In genomic region chr14:54772451-54772881, GRCh38 we compare ENCODE assay signal across 8 cellular contexts.
DNase-seq lines count a peak whose midpoint lies in the region; ATAC-seq and TF ChIP-seq lines count a peak whose summit lies in the region.

No MANE protein-coding gene starts in this region.

- H3K9me3 Mint-ChIP-seq in Caco-2 (ENCODE audit: unreplicated experiment) (no peaks in the 10 kb centered on the region), endodermal cell (peaks cover 2% of the 10 kb centered on the region)

- no peak overlapping the region for H4K12ac ChIP-seq in trophoblast cell (ENCODE audit: low read depth, low read length)

- H3K27ac ChIP-seq in MM.1S (ENCODE audit: low read length): no peak overlapping the region
- no peak overlapping the region for H3K27ac ChIP-seq in endodermal cell (ENCODE audit: low read depth, low read length)
- peak overlapping the region; percentile 93 for H3K27ac ChIP-seq in trophoblast cell (ENCODE audit: low read depth, low read length)

- 92 to 100% methylated on average over 3 to 7 of the region's 7 CpGs for WGBS in endodermal cell (ENCODE audit: insufficient coverage in 1 of 2, insufficient read length in 1 of 2), 2 experiments
- no CpG with 5 or more reads among the region's 7 CpGs for WGBS in trophoblast cell (ENCODE audit: extremely low coverage, insufficient coverage, insufficient read length)

- no peak overlapping the region for H3K4me3 ChIP-seq in Caco-2 (ENCODE audit: low read depth, low read length)
- H3K4me3 ChIP-seq in MM.1S (ENCODE audit: low read length): 0 out of 2 replicates have a peak overlapping the region, but pooled peaks have one; percentile 36
- H3K4me3 ChIP-seq in endodermal cell (ENCODE audit: low read length): no peak overlapping the region
- H3K4me3 ChIP-seq in trophoblast cell (ENCODE audit: low read depth, low read length): no peak overlapping the region

- H2BK5ac ChIP-seq in trophoblast cell (ENCODE audit: low read depth, low read length, poor library complexity): peak overlapping the region; percentile 56

- H3K4me1 ChIP-seq in Caco-2 (peaks cover 5% of the 10 kb centered on the region; the same call in 1 of the 2 replicates), MM.1S (ENCODE audit: low read length) (peaks cover 11% of the 10 kb centered on the region), endodermal cell (ENCODE audit: control insufficient read depth, insufficient read depth, low read length) (no peaks in the 10 kb centered on the region), trophoblast cell (ENCODE audit: control insufficient read depth in 1 of 2, insufficient read depth in 2 of 2, low read length in 2 of 2) (peaks cover 5 to 13% of the 10 kb centered on the region in 2 experiments)

- no TSS peak for BruUV-seq in Caco-2 (replicated peaks; lab: Mats Ljungman, UMichigan)

- no peak for TF ChIP-seq CTCF in Caco-2 (IDR thresholded peaks at IDR 0.05; ENCODE audit: insufficient read depth in 1 of 2, low read depth in 1 of 2, low read length in 1 of 2, severe bottlenecking in 1 of 2, unreplicated experiment in 1 of 2)
- TF ChIP-seq CTCF in MM.1S (IDR thresholded peaks at IDR 0.05; ENCODE audit: low read length): no peak
- TF ChIP-seq CTCF in endodermal cell (conservative IDR thresholded peaks at IDR 0.05): no peak

- no peaks in the 10 kb centered on the region for H3K79me2 ChIP-seq in MM.1S (ENCODE audit: low read length)
- no peaks in the 10 kb centered on the region for H3K79me2 ChIP-seq in trophoblast cell (ENCODE audit: control insufficient read depth, insufficient read depth, low read length, poor library complexity)

- H3K27me3 ChIP-seq in Caco-2 (replicated peaks; ENCODE audit: control insufficient read depth, insufficient read depth, low read length) (no peaks in the 10 kb centered on the region), MM.1S (replicated peaks; ENCODE audit: insufficient read depth, low read length) (no peaks in the 10 kb centered on the region), endodermal cell (ENCODE audit: control insufficient read depth, insufficient read depth, low read length, poor library complexity, severe bottlenecking) (no peaks in the 10 kb centered on the region), trophoblast cell (ENCODE audit: insufficient read depth, low read length) (no peaks in the 10 kb centered on the region)

- H2BK120ac ChIP-seq in trophoblast cell (ENCODE audit: insufficient read depth, low read length, poor library complexity): peak overlapping the region; percentile 54

- no peaks in the 10 kb centered on the region for H4K20me1 ChIP-seq in MM.1S (ENCODE audit: insufficient read depth, low read length)

- H3K9me2 ChIP-seq in MM.1S (replicated peaks; ENCODE audit: insufficient read depth, low read length): no peaks in the 10 kb centered on the region

- H3K36me3 ChIP-seq in Caco-2 (ENCODE audit: control insufficient read depth, insufficient read depth, low read length) (peaks cover 2% of the 10 kb centered on the region), MM.1S (replicated peaks; ENCODE audit: insufficient read depth, low read length) (no peaks in the 10 kb centered on the region), endodermal cell (ENCODE audit: control insufficient read depth, insufficient read depth, low read length) (no peaks in the 10 kb centered on the region), trophoblast cell (ENCODE audit: control insufficient read depth in 1 of 2, insufficient read depth in 2 of 2, low read length in 2 of 2) (peaks cover 36 to 56% of the 10 kb centered on the region in 2 experiments)

- H2BK12ac ChIP-seq in trophoblast cell (ENCODE audit: low read length): peak overlapping the region; percentile 80

- no peak for ATAC-seq in GM18520 (IDR thresholded peaks at IDR 0.05; ENCODE audit: unreplicated experiment)

- no peak overlapping the region for H3K23ac ChIP-seq in trophoblast cell (ENCODE audit: low read length)

- peaks cover 12% of the 10 kb centered on the region for H3K4me1 Mint-ChIP-seq in Caco-2 (ENCODE audit: low read depth, unreplicated experiment)
- peaks cover 17% of the 10 kb centered on the region for H3K4me1 Mint-ChIP-seq in endodermal cell

- no peak overlapping the region for H3K18ac ChIP-seq in trophoblast cell (ENCODE audit: low read length)

- DNase-seq in Caco-2 (no peak), MM.1S (no peak), endodermal cell (no peak), trophoblast cell (peak; percentile 43 to 87), T-helper 9 cell (no peak)
- DNase-seq in activated CD4-positive, alpha-beta T cell treated with anti-CD3 and anti-CD28 coated beads for 1 hour: no peak
- no peak for DNase-seq in activated effector memory CD4-positive, alpha-beta T cell treated with Interleukin-2 at 50 U/mL for 16 hours

- H3K9ac ChIP-seq in MM.1S (ENCODE audit: low read length) (no peak overlapping the region; the same call in 1 of the 2 replicates), endodermal cell (ENCODE audit: extremely low read depth, low read length, poor library complexity, severe bottlenecking) (no peak overlapping the region), trophoblast cell (ENCODE audit: low read length) (no peak overlapping the region)

- H4K91ac ChIP-seq in trophoblast cell (ENCODE audit: low read depth, low read length): peak overlapping the region; percentile 38

- CTCF ChIA-PET in Caco-2 (lab: Charles Lee): interaction anchor here (0.6 to 2.1 kb wide), 9 partner anchors 8 to 425 kb away, joined by 3 to 31 read pairs (median 6); partner anchors contain the start of genes CGRRF1 and SAMD4A

- peaks cover 11% of the 10 kb centered on the region for H3F3A ChIP-seq in MM.1S (ENCODE audit: insufficient read depth, low read length)

- H2AFZ ChIP-seq in MM.1S (ENCODE audit: low read length) (no peak overlapping the region), trophoblast cell (ENCODE audit: insufficient read depth, low read length, poor library complexity) (no peak overlapping the region)

- H3K4me3 Mint-ChIP-seq in Caco-2 (ENCODE audit: unreplicated experiment) (no peak overlapping the region), endodermal cell (no peak overlapping the region)

- peak overlapping the region; percentile 51 for H4K8ac ChIP-seq in trophoblast cell (ENCODE audit: low read depth, low read length)

- POLR2A ChIA-PET in Caco-2 (lab: Charles Lee): interaction anchor here (0.8 kb wide), 1 partner anchor 207 kb away, joined by 3 read pairs; no protein-coding TSS in a partner anchor

- H3K9me3 ChIP-seq in Caco-2 (no peaks in the 10 kb centered on the region), MM.1S (replicated peaks; ENCODE audit: insufficient read depth, low read length) (no peaks in the 10 kb centered on the region), endodermal cell (ENCODE audit: control insufficient read depth, low read length) (no peaks in the 10 kb centered on the region), trophoblast cell (ENCODE audit: insufficient read depth, low read depth, low read length) (no peaks in the 10 kb centered on the region)

- intact Hi-C loops in Caco-2 (cut with micrococcal nuclease; ENCODE audit: unreplicated experiment): no loop called here

- H3K27ac Mint-ChIP-seq in Caco-2 (ENCODE audit: unreplicated experiment) (peak overlapping the region; percentile 30), endodermal cell (peak overlapping the region; percentile 92)

- H3K4me2 ChIP-seq in MM.1S (ENCODE audit: low read depth, low read length) (peak overlapping the region; percentile 76; the same call in 1 of the 2 replicates), trophoblast cell (ENCODE audit: low read length) (no peak overlapping the region)

- H3K79me1 ChIP-seq in trophoblast cell (ENCODE audit: low read length): peaks cover 4% of the 10 kb centered on the region

- peak overlapping the region; percentile 36 for H3K4ac ChIP-seq in trophoblast cell (ENCODE audit: low read depth, low read length)

- peaks cover 91% of the 10 kb centered on the region for H3K36me3 Mint-ChIP-seq in Caco-2 (ENCODE audit: insufficient read depth, unreplicated experiment)
- no peaks in the 10 kb centered on the region for H3K36me3 Mint-ChIP-seq in endodermal cell (ENCODE audit: low read depth)

- H3K14ac ChIP-seq in trophoblast cell (ENCODE audit: low read length): no peak overlapping the region

- H2AK5ac ChIP-seq in trophoblast cell (ENCODE audit: low read length): no peak overlapping the region

- no peaks in the 10 kb centered on the region for H3K27me3 Mint-ChIP-seq in Caco-2 (ENCODE audit: insufficient read depth, unreplicated experiment)
- no peaks in the 10 kb centered on the region for H3K27me3 Mint-ChIP-seq in endodermal cell (ENCODE audit: insufficient read depth)

Comparison
In these comparisons a context has a peak if more than half of its experiments do, and no peak if none do; other contexts are left out.
1. DNase-seq: peak in trophoblast cell (2 of 2); none in Caco-2 (0 of 2), MM.1S (single experiment), endodermal cell (single experiment), T-helper 9 cell (single experiment), activated CD4-positive, alpha-beta T cell treated with anti-CD3 and anti-CD28 coated beads for 1 hour (single experiment) and activated effector memory CD4-positive, alpha-beta T cell treated with Interleukin-2 at 50 U/mL for 16 hours (single experiment).